1 cellular context compared by ENCODE assay signal in genomic region chr2:25362049-25362563, GRCh38.
TF ChIP-seq lines count a peak whose summit lies in the region.

No MANE protein-coding gene starts in this region.

TF ChIP-seq in HepG2, 621 proteins besides CTCF, POLR2A, EP300 and RAD21 (continued from another document and continues in another):
- TF ChIP-seq ZNF280B (CRISPR knock-in tag; IDR thresholded peaks at IDR 0.05; ENCODE audit: borderline replicate concordance) (peak; percentile 66; the same call in 1 of the 2 replicates), AHDC1 (CRISPR knock-in tag; IDR thresholded peaks at IDR 0.05; ENCODE audit: borderline replicate concordance) (no peak), ATF7-NPFF (CRISPR knock-in tag; IDR thresholded peaks at IDR 0.05; ENCODE audit: low read depth) (no peak), JUND (CRISPR knock-in tag; IDR thresholded peaks at IDR 0.05) (no peak), ZNF263 (CRISPR knock-in tag; IDR thresholded peaks at IDR 0.05) (no peak), BRCA1 (CRISPR knock-in tag; IDR thresholded peaks at IDR 0.05) (0 out of 2 replicates have a peak, but pooled peaks have one; percentile 69), POLR2G (IDR thresholded peaks at IDR 0.05; ENCODE audit: low read depth, low read length) (peak; percentile 86), JUN (CRISPR knock-in tag; IDR thresholded peaks at IDR 0.05) (no peak), ZBTB21 (CRISPR knock-in tag; IDR thresholded peaks at IDR 0.05) (no peak), ZFAT (CRISPR knock-in tag; conservative IDR thresholded peaks at IDR 0.05) (no peak), GATAD2A (CRISPR knock-in tag; IDR thresholded peaks at IDR 0.05) (no peak; the same call in 1 of the 2 replicates), NFKB2 (CRISPR knock-in tag; IDR thresholded peaks at IDR 0.05; ENCODE audit: borderline replicate concordance) (peak; percentile 53; the same call in 1 of the 2 replicates), ZBTB37 (CRISPR knock-in tag; IDR thresholded peaks at IDR 0.05) (no peak), NFE2L1 (CRISPR knock-in tag; IDR thresholded peaks at IDR 0.05; ENCODE audit: borderline replicate concordance) (no peak), ZNF557 (CRISPR knock-in tag; IDR thresholded peaks at IDR 0.05) (0 out of 2 replicates have a peak, but pooled peaks have one; percentile 37), NFIC (IDR thresholded peaks at IDR 0.05; ENCODE audit: low read length) (no peak), ZMYM2 (CRISPR knock-in tag; IDR thresholded peaks at IDR 0.05) (peak; percentile 63; the same call in 1 of the 2 replicates), SP140L (CRISPR knock-in tag; IDR thresholded peaks at IDR 0.05; ENCODE audit: borderline replicate concordance) (no peak), ARNT (IDR thresholded peaks at IDR 0.05) (no peak), ZNF879 (CRISPR knock-in tag; IDR thresholded peaks at IDR 0.05) (no peak), PBX3 (CRISPR knock-in tag; IDR thresholded peaks at IDR 0.05; ENCODE audit: borderline replicate concordance) (no peak), ZNF614 (CRISPR knock-in tag; IDR thresholded peaks at IDR 0.05; ENCODE audit: borderline replicate concordance) (no peak), ZBTB44 (CRISPR knock-in tag; IDR thresholded peaks at IDR 0.05) (no peak), KDM2A (CRISPR knock-in tag; IDR thresholded peaks at IDR 0.05; ENCODE audit: borderline replicate concordance, low read depth) (peak; percentile 84), TOE1 (CRISPR knock-in tag; IDR thresholded peaks at IDR 0.05) (0 out of 2 replicates have a peak, but pooled peaks have one; percentile 59), YEATS4 (CRISPR knock-in tag; IDR thresholded peaks at IDR 0.05; ENCODE audit: borderline replicate concordance) (peak; percentile 42; the same call in 1 of the 2 replicates), NR2F1 (CRISPR knock-in tag; IDR thresholded peaks at IDR 0.05) (no peak), ZNF552 (CRISPR knock-in tag; IDR thresholded peaks at IDR 0.05; ENCODE audit: borderline replicate concordance) (no peak), TARDBP (CRISPR knock-in tag; IDR thresholded peaks at IDR 0.05) (0 out of 2 replicates have a peak, but pooled peaks have one; percentile 42), EZH2 (conservative IDR thresholded peaks at IDR 0.05; ENCODE audit: low read depth, low read length) (no peak), ZNF746 (CRISPR knock-in tag; IDR thresholded peaks at IDR 0.05) (no peak), ZNF362 (CRISPR knock-in tag; IDR thresholded peaks at IDR 0.05; ENCODE audit: borderline replicate concordance) (peak; percentile 36; the same call in 1 of the 2 replicates), AFF4 (CRISPR knock-in tag; IDR thresholded peaks at IDR 0.05) (no peak), NR1H2 (CRISPR knock-in tag; IDR thresholded peaks at IDR 0.05; ENCODE audit: borderline replicate concordance, low read depth) (no peak), ELF4 (CRISPR knock-in tag; IDR thresholded peaks at IDR 0.05; ENCODE audit: borderline replicate concordance) (no peak), SMAD9 (CRISPR knock-in tag; IDR thresholded peaks at IDR 0.05) (no peak), SNRNP70 (IDR thresholded peaks at IDR 0.05; ENCODE audit: low read depth, low read length) (no peak), E2F1 (CRISPR knock-in tag; IDR thresholded peaks at IDR 0.05) (no peak), NFYC (CRISPR knock-in tag; IDR thresholded peaks at IDR 0.05) (peak; percentile 85), ATF2 (CRISPR knock-in tag; IDR thresholded peaks at IDR 0.05) (peak; percentile 60; the same call in 1 of the 2 replicates), WIZ (CRISPR knock-in tag; IDR thresholded peaks at IDR 0.05) (peak; percentile 57; the same call in 1 of the 2 replicates), IRF1 (CRISPR knock-in tag; IDR thresholded peaks at IDR 0.05; ENCODE audit: low read depth) (peak; percentile 39; the same call in 1 of the 2 replicates), ESRRA (CRISPR knock-in tag; IDR thresholded peaks at IDR 0.05; ENCODE audit: low read depth) (peak; percentile 47; the same call in 1 of the 2 replicates)
